1 cellular context compared by ENCODE assay signal in the genomic region with DNA sequence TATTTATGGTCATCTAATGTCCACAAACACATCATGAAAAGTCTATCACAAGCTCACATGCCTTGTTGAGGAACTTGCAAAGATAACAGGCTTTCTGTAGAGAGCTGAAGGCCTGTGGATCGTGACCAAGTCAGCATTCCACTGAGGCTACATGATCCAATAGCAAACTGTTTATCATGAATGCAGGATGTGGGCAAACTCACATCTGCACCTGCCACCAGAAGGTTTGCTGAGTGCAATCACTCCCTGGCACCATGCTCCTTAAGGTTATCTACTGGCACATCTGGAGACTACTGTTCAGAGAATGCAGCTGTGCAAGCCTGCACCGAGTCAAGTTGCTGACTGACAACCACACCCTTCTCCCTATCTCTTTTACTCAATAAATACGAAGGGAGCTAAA.
A peak's percentile ranks its signal among the peaks of the same experiment; 100 is the strongest.
TF ChIP-seq lines count a peak whose summit lies in the region.

No MANE protein-coding gene starts in this region.

TF ChIP-seq in K562, 482 proteins besides CTCF, POLR2A, EP300 and RAD21 (continued from another document):
- TF ChIP-seq ZNF311 (CRISPR knock-in tag; IDR thresholded peaks at IDR 0.05) (0 out of 2 replicates have a peak, but pooled peaks have one; percentile 26), MAFG (tag; conservative IDR thresholded peaks at IDR 0.05) (peak; percentile 37; the same call in 1 of the 2 replicates), KLF13 (tag; IDR thresholded peaks at IDR 0.05; ENCODE audit: borderline replicate concordance, low read depth) (no peak), CTBP1 (IDR thresholded peaks at IDR 0.05; ENCODE audit: borderline replicate concordance) (0 out of 2 replicates have a peak, but pooled peaks have one; percentile 21)
